In genomic region chr1:219805191-219805590, GRCh38 we compare ENCODE assay signal across 13 cellular contexts.
A peak's percentile ranks its signal among the peaks of the same experiment; 100 is the strongest.
DNase-seq lines count a peak whose midpoint lies in the region; ATAC-seq and TF ChIP-seq lines count a peak whose summit lies in the region.
"Had no signal": no experiment of that assay in that cellular context is flagged by ENCODE, and none has a peak within 500 bp of the region (broad histone marks: within the 10 kb centered on the region; RNA-seq: fewer than 3 reads in every experiment).

No MANE protein-coding gene starts in this region.

- H3K4me3 ChIP-seq in AG04450 (ENCODE audit: low read depth, low read length), result no peak overlapping the region
- H3K4me3 ChIP-seq in brain microvascular endothelial cell (ENCODE audit: low read depth, low read length), result no peak overlapping the region

- no peak overlapping the region for H3K27ac ChIP-seq in AG04450 (ENCODE audit: low read depth, low read length)
- H3K27ac ChIP-seq in brain microvascular endothelial cell, result no peak overlapping the region

- DNase-seq in AG04450 (ENCODE audit: low read depth, low spot score), result no peak
- peak; percentile 52 for DNase-seq in COR-L47 (lab: John Stamatoyannopoulos, UW)
- peak; percentile 8 for DNase-seq in NCI-H748 treated with DMSO at 0.1 percent for 48 hours (lab: John Stamatoyannopoulos, UW)
- peak; percentile 15 for DNase-seq in brain microvascular endothelial cell
- DNase-seq in dermis blood vessel endothelial cell, result no peak
- DNase-seq in mesenteric fat pad (ENCODE audit: low spot score), result no peak
- DNase-seq in omental fat pad (ENCODE audit: low spot score), result no peak
- DNase-seq: activated CD4-positive, alpha-beta T cell treated with anti-CD3 and anti-CD28 coated beads for 36 hours; activated CD8-positive, alpha-beta memory T cell treated with anti-CD3 and anti-CD28 coated beads, Interleukin-2, amount 50 U/mL, for 4 hours; activated naive CD4-positive, alpha-beta T cell; CD8-positive, alpha-beta memory T cell; effector CD4-positive, alpha-beta T cell; stimulated activated CD4-positive, alpha-beta T cell treated with anti-CD3 and anti-CD28 coated beads, Interleukin-15, amount 100 ng/mL, for 24 hours had no signal

- peak; percentile 6; the same call in 1 of the 2 replicates for TF ChIP-seq CTCF in AG04450 (IDR thresholded peaks at IDR 0.05; ENCODE audit: low read depth, low read length)
- TF ChIP-seq CTCF in brain microvascular endothelial cell (IDR thresholded peaks at IDR 0.05; ENCODE audit: low read depth, low read length, missing control alignments), result peak; percentile 45
- no peak for TF ChIP-seq CTCF in omental fat pad (IDR thresholded peaks at IDR 0.05)

- CTCF ChIA-PET in AG04450 (lab: Charles Lee), result interaction anchor here (1.2 kb wide), 1 partner anchor 1475 kb away, joined by 3 read pairs; no protein-coding TSS in a partner anchor

- H3K27me3 ChIP-seq in AG04450 (ENCODE audit: control insufficient read depth, insufficient read depth, low read length), result no peaks in the 10 kb centered on the region
- H3K27me3 ChIP-seq in brain microvascular endothelial cell (replicated peaks), result no peaks in the 10 kb centered on the region

- POLR2A ChIA-PET in AG04450 (lab: Yijun Ruan, JAX), result interaction anchor here (0.7 kb wide), 1 partner anchor 1554 kb away, joined by 3 read pairs; no protein-coding TSS in a partner anchor

- in situ Hi-C loops in brain microvascular endothelial cell (cut with HindIII; ENCODE audit: low pct_ligation_motif_present, low sequenced_read_pairs), result no loop called here

- H3K36me3 ChIP-seq in brain microvascular endothelial cell (replicated peaks), result no peaks in the 10 kb centered on the region

- no peaks in the 10 kb centered on the region for H3K9me3 ChIP-seq in AG04450 (ENCODE audit: control insufficient read depth, insufficient read depth, low read length)

- no peak for ATAC-seq in omental fat pad (ENCODE audit: low FRiP score)
- ATAC-seq: activated CD4-positive, alpha-beta T cell treated with anti-CD3 and anti-CD28 coated beads for 36 hours had no signal

Comparison
In these comparisons a context has a peak if more than half of its experiments do, and no peak if none do; other contexts are left out.
1. DNase-seq: peak in COR-L47 (single experiment), NCI-H748 treated with DMSO at 0.1 percent for 48 hours (single experiment) and brain microvascular endothelial cell (single experiment); none in AG04450 (single experiment), dermis blood vessel endothelial cell (single experiment), mesenteric fat pad (single experiment) and omental fat pad (single experiment).
2. CTCF ChIP-seq: peak in AG04450 (single experiment) and brain microvascular endothelial cell (single experiment); none in omental fat pad (0 of 3).